ENCODE assay signal across 36 cellular contexts in the genomic region with DNA sequence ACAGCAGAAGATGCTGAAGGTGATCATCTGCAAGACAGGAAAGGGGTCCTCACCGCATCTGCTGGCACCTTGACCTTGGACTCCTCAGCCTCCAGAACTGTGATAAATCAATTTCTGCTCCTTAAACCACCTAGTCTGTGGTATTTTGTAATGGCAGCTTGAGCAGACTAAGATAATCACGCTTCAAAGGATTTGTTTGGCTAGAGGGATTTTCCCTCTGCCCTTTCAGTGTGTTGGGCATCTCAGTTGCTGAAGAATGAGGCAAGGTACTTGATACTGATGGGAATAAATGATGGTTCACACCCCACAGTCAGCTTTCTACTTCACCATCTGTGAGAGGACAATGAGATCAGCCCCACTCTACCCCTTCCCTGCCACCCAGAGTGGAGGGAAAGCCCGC.
"Had no signal": no experiment of that assay in that cellular context is flagged by ENCODE, and none has a peak within 500 bp of the region (broad histone marks: within the 10 kb centered on the region; RNA-seq: fewer than 3 reads in every experiment).

No MANE protein-coding gene starts in this region.

- H3K4me3 Mint-ChIP-seq: activated naive CD4-positive, alpha-beta T cell treated with anti-CD3 and anti-CD28 coated beads for 36 hours; activated naive CD4-positive, alpha-beta T cell treated with anti-CD3 and anti-CD28 coated beads, Interleukin-2, amount 10 ng/mL, durations not matched to agents 7 days and 5 days; activated naive CD4-positive, alpha-beta T cell treated with anti-CD3 and anti-CD28 coated beads, Interleukin-2, amount 50 U/mL, for 24 hours; activated naive CD8-positive, alpha-beta T cell; activated naive CD8-positive, alpha-beta T cell treated with anti-CD3 and anti-CD28 coated beads for 36 hours; activated naive CD8-positive, alpha-beta T cell treated with anti-CD3 and anti-CD28 coated beads, Interleukin-2, amount 10 ng/mL, durations not matched to agents 7 days and 5 days; activated naive CD8-positive, alpha-beta T cell treated with anti-CD3 and anti-CD28 coated beads, Interleukin-2, amount 50 U/mL, for 24 hours; activated T-cell treated with anti-CD3 and anti-CD28 coated beads, Interleukin-2, amount 50 U/mL, for 24 hours; activated T-cell treated with anti-CD3 and anti-CD28 coated beads, Interleukin-2, amount 50 U/mL, for 4 hours; activated T-cell treated with anti-CD3 and anti-CD28 coated beads, Interleukin-2, amount 50 U/mL, for 72 hours; activated T-helper 1 cell treated with anti-CD3 and anti-CD28 coated beads, Interleukin-12 subunit alpha, Interleukin-12 subunit beta, Interleukin-2, Interleukin-4 antibody, amounts not matched to agents 30 ng/mL and 10 ng/mL and 1 ng/mL, durations not matched to agents 14 hours and 24 hours and 36 hours; activated T-helper 17 cell treated with anti-CD3 and anti-CD28 coated beads, Interleukin-2, amount 50 U/mL, for 72 hours; brain; central memory CD8-positive, alpha-beta T cell had no signal

- H3K27ac ChIP-seq: adrenal gland, ascending aorta, body of pancreas, brain microvascular endothelial cell, breast epithelium, cardiac muscle cell had no signal

- H3K27me3 Mint-ChIP-seq: activated naive CD4-positive, alpha-beta T cell treated with anti-CD3 and anti-CD28 coated beads, Interleukin-2, amount 50 U/mL, for 24 hours; activated naive CD8-positive, alpha-beta T cell treated with anti-CD3 and anti-CD28 coated beads for 36 hours; activated T-cell treated with anti-CD3 and anti-CD28 coated beads, Interleukin-2, amount 50 U/mL, for 24 hours; activated T-helper 17 cell treated with anti-CD3 and anti-CD28 coated beads, Interleukin-2, amount 50 U/mL, for 72 hours; brain; central memory CD8-positive, alpha-beta T cell had no signal

- H3K9me3 ChIP-seq: adrenal gland, ascending aorta, body of pancreas, breast epithelium had no signal

- H3K4me1 ChIP-seq: adrenal gland, ascending aorta, body of pancreas, breast epithelium had no signal

- H3K36me3 ChIP-seq: adrenal gland, ascending aorta, brain microvascular endothelial cell, breast epithelium, cardiac muscle cell had no signal

- ATAC-seq: activated naive CD8-positive, alpha-beta T cell treated with anti-CD3 and anti-CD28 coated beads, Interleukin-2, amount 50 U/mL, for 24 hours; activated T-cell treated with anti-CD3 and anti-CD28 coated beads, Interleukin-2, amount 50 U/mL, for 4 hours; activated T-cell treated with anti-CD3 and anti-CD28 coated beads, Interleukin-2, amount 50 U/mL, for 72 hours; activated T-helper 17 cell treated with anti-CD3 and anti-CD28 coated beads, Interleukin-2, amount 50 U/mL, for 72 hours; body of pancreas had no signal

- H3K4me1 Mint-ChIP-seq: activated naive CD4-positive, alpha-beta T cell treated with anti-CD3 and anti-CD28 coated beads, Interleukin-2, amount 10 ng/mL, durations not matched to agents 7 days and 5 days; activated naive CD4-positive, alpha-beta T cell treated with anti-CD3 and anti-CD28 coated beads, Interleukin-2, amount 50 U/mL, for 24 hours; activated naive CD8-positive, alpha-beta T cell treated with anti-CD3 and anti-CD28 coated beads for 36 hours; activated naive CD8-positive, alpha-beta T cell treated with anti-CD3 and anti-CD28 coated beads, Interleukin-2, amount 10 ng/mL, durations not matched to agents 7 days and 5 days; activated naive CD8-positive, alpha-beta T cell treated with anti-CD3 and anti-CD28 coated beads, Interleukin-2, amount 50 U/mL, for 24 hours; activated T-helper 17 cell treated with anti-CD3 and anti-CD28 coated beads, Interleukin-2, amount 50 U/mL, for 72 hours; brain; central memory CD8-positive, alpha-beta T cell had no signal

- H3K9me3 Mint-ChIP-seq: activated naive CD4-positive, alpha-beta T cell treated with anti-CD3 and anti-CD28 coated beads for 36 hours; activated naive CD4-positive, alpha-beta T cell treated with anti-CD3 and anti-CD28 coated beads, Interleukin-2, amount 10 ng/mL, durations not matched to agents 7 days and 5 days; activated naive CD4-positive, alpha-beta T cell treated with anti-CD3 and anti-CD28 coated beads, Interleukin-2, amount 50 U/mL, for 24 hours; activated naive CD8-positive, alpha-beta T cell treated with anti-CD3 and anti-CD28 coated beads for 36 hours; activated naive CD8-positive, alpha-beta T cell treated with anti-CD3 and anti-CD28 coated beads, Interleukin-2, amount 10 ng/mL, durations not matched to agents 7 days and 5 days; activated naive CD8-positive, alpha-beta T cell treated with anti-CD3 and anti-CD28 coated beads, Interleukin-2, amount 50 U/mL, for 24 hours; activated T-cell treated with anti-CD3 and anti-CD28 coated beads, Interleukin-2, amount 50 U/mL, for 24 hours; activated T-cell treated with anti-CD3 and anti-CD28 coated beads, Interleukin-2, amount 50 U/mL, for 4 hours; activated T-cell treated with anti-CD3 and anti-CD28 coated beads, Interleukin-2, amount 50 U/mL, for 72 hours; activated T-helper 1 cell treated with anti-CD3 and anti-CD28 coated beads, Interleukin-12 subunit alpha, Interleukin-12 subunit beta, Interleukin-2, Interleukin-4 antibody, amounts not matched to agents 30 ng/mL and 10 ng/mL and 1 ng/mL, durations not matched to agents 14 hours and 24 hours and 36 hours; activated T-helper 17 cell treated with anti-CD3 and anti-CD28 coated beads, Interleukin-2, amount 50 U/mL, for 72 hours; activated T-helper 2 cell treated with anti-CD3 and anti-CD28 coated beads, Interferon-gamma antibody, Interleukin-2, Interleukin-4, amounts not matched to agents 10 μg/mL and 5 μg/mL and 100 μg/mL, durations not matched to agents 14 hours and 24 hours and 36 hours; brain; central memory CD8-positive, alpha-beta T cell had no signal

- H3K27me3 ChIP-seq: adrenal gland, ascending aorta, body of pancreas, brain microvascular endothelial cell, breast epithelium, cardiac muscle cell had no signal

- DNase-seq: activated effector memory CD4-positive, alpha-beta T cell treated with anti-CD3 and anti-CD28 coated beads, Interleukin-2, amount 50 U/mL, for 16 hours; activated effector memory CD4-positive, alpha-beta T cell treated with Interleukin-2 at 50 U/mL for 16 hours; activated gamma-delta T cell; activated gamma-delta T cell treated with Interleukin-2 at 50 U/mL for 16 hours; activated naive CD4-positive, alpha-beta T cell; activated naive CD4-positive, alpha-beta T cell treated with anti-CD3 and anti-CD28 coated beads for 36 hours; activated naive CD4-positive, alpha-beta T cell treated with anti-CD3 and anti-CD28 coated beads, Interleukin-2, amount 10 ng/mL, durations not matched to agents 7 days and 5 days; activated naive CD4-positive, alpha-beta T cell treated with anti-CD3 and anti-CD28 coated beads, Interleukin-2, amount 50 U/mL, for 16 hours; activated naive CD4-positive, alpha-beta T cell treated with Interleukin-2 at 50 U/mL for 16 hours; activated naive CD8-positive, alpha-beta T cell treated with anti-CD3 and anti-CD28 coated beads for 36 hours; activated naive CD8-positive, alpha-beta T cell treated with anti-CD3 and anti-CD28 coated beads, Interleukin-2, amount 10 ng/mL, durations not matched to agents 7 days and 5 days; activated naive CD8-positive, alpha-beta T cell treated with anti-CD3 and anti-CD28 coated beads, Interleukin-2, amount 50 U/mL, for 24 hours; activated T-cell treated with anti-CD3 and anti-CD28 coated beads, Interleukin-2, amount 50 U/mL, for 1 hour; activated T-cell treated with anti-CD3 and anti-CD28 coated beads, Interleukin-2, amount 50 U/mL, for 24 hours; activated T-cell treated with anti-CD3 and anti-CD28 coated beads, Interleukin-2, amount 50 U/mL, for 4 hours; activated T-cell treated with anti-CD3 and anti-CD28 coated beads, Interleukin-2, amount 50 U/mL, for 48 hours; activated T-cell treated with anti-CD3 and anti-CD28 coated beads, Interleukin-2, amount 50 U/mL, for 72 hours; adrenal gland; amniotic stem cell; amygdala; anterior cingulate cortex; body of pancreas; brain microvascular endothelial cell; central memory CD4-positive, alpha-beta T cell; cerebellar nuclear complex had no signal

- H3K27ac Mint-ChIP-seq: activated naive CD4-positive, alpha-beta T cell treated with anti-CD3 and anti-CD28 coated beads for 36 hours; activated naive CD4-positive, alpha-beta T cell treated with anti-CD3 and anti-CD28 coated beads, Interleukin-2, amount 10 ng/mL, durations not matched to agents 7 days and 5 days; activated naive CD4-positive, alpha-beta T cell treated with anti-CD3 and anti-CD28 coated beads, Interleukin-2, amount 50 U/mL, for 24 hours; activated naive CD4-positive, alpha-beta T cell treated with anti-CD3 and anti-CD28 coated beads, Interleukin-2, amount 50 U/mL, for 72 hours; activated naive CD8-positive, alpha-beta T cell; activated naive CD8-positive, alpha-beta T cell treated with anti-CD3 and anti-CD28 coated beads for 36 hours; activated naive CD8-positive, alpha-beta T cell treated with anti-CD3 and anti-CD28 coated beads, Interleukin-2, amount 10 ng/mL, durations not matched to agents 7 days and 5 days; activated naive CD8-positive, alpha-beta T cell treated with anti-CD3 and anti-CD28 coated beads, Interleukin-2, amount 50 U/mL, for 24 hours; activated T-cell treated with anti-CD3 and anti-CD28 coated beads, Interleukin-2, amount 50 U/mL, for 24 hours; activated T-cell treated with anti-CD3 and anti-CD28 coated beads, Interleukin-2, amount 50 U/mL, for 72 hours; activated T-helper 1 cell treated with anti-CD3 and anti-CD28 coated beads, Interleukin-12 subunit alpha, Interleukin-12 subunit beta, Interleukin-2, Interleukin-4 antibody, amounts not matched to agents 30 ng/mL and 10 ng/mL and 1 ng/mL, durations not matched to agents 14 hours and 24 hours and 36 hours; activated T-helper 17 cell treated with anti-CD3 and anti-CD28 coated beads, Interleukin-2, amount 50 U/mL, for 72 hours; activated T-helper 2 cell treated with anti-CD3 and anti-CD28 coated beads, Interferon-gamma antibody, Interleukin-2, Interleukin-4, amounts not matched to agents 10 μg/mL and 5 μg/mL and 100 μg/mL, durations not matched to agents 14 hours and 24 hours and 36 hours; brain had no signal

- H3K4me3 ChIP-seq: adrenal gland, ascending aorta, body of pancreas, breast epithelium, cardiac muscle cell had no signal
